ENCODE assay signal across 1 cellular context in genomic region chr17:36148559-36149295, GRCh38.
TF ChIP-seq lines count a peak whose summit lies in the region.

No MANE protein-coding gene starts in this region.

TF ChIP-seq in HepG2, 621 proteins besides CTCF, POLR2A, EP300 and RAD21:
- TF ChIP-seq, protein P1, sequence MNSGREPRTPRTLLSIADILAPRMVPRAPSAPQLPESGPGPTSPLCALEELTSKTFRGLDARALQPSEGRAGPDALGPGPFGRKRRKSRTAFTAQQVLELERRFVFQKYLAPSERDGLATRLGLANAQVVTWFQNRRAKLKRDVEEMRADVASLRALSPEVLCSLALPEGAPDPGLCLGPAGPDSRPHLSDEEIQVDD (CRISPR knock-in tag; IDR thresholded peaks at IDR 0.05; ENCODE audit: borderline replicate concordance), result no peak
- TF ChIP-seq HNF1B (CRISPR knock-in tag; IDR thresholded peaks at IDR 0.05), result 0 out of 2 replicates have a peak, but pooled peaks have one; percentile 23
- TF ChIP-seq DNMT3B (CRISPR knock-in tag; conservative IDR thresholded peaks at IDR 0.05), result no peak
- TF ChIP-seq RAD51 (IDR thresholded peaks at IDR 0.05; ENCODE audit: borderline replicate concordance), result no peak
- TF ChIP-seq ZNF710 (CRISPR knock-in tag; IDR thresholded peaks at IDR 0.05; ENCODE audit: borderline replicate concordance), result no peak
- peak; percentile 30; the same call in 1 of the 2 replicates for TF ChIP-seq RXRB (CRISPR knock-in tag; IDR thresholded peaks at IDR 0.05; ENCODE audit: borderline replicate concordance)
- TF ChIP-seq CEBPB (IDR thresholded peaks at IDR 0.05; ENCODE audit: borderline replicate concordance, low read depth, low read length), result peak; percentile 34
- TF ChIP-seq ZNF619 (CRISPR knock-in tag; IDR thresholded peaks at IDR 0.05), result no peak
- TF ChIP-seq NR2F6 (IDR thresholded peaks at IDR 0.05), result no peak
- TF ChIP-seq NR2F6 (CRISPR knock-in tag; IDR thresholded peaks at IDR 0.05), result peak; percentile 14; the same call in 1 of the 2 replicates
- no peak for TF ChIP-seq ZNF30 (CRISPR knock-in tag; IDR thresholded peaks at IDR 0.05)
- no peak for TF ChIP-seq ZBTB40 (IDR thresholded peaks at IDR 0.05)
- TF ChIP-seq ZBTB40 (CRISPR knock-in tag; IDR thresholded peaks at IDR 0.05), result 0 out of 2 replicates have a peak, but pooled peaks have one; percentile 55
- 0 out of 2 replicates have a peak, but pooled peaks have one; percentile 18 for TF ChIP-seq ZNF501 (CRISPR knock-in tag; IDR thresholded peaks at IDR 0.05)
- no peak for TF ChIP-seq HNRNPLL (IDR thresholded peaks at IDR 0.05; ENCODE audit: low read depth, low read length, poor library complexity, severe bottlenecking)
- TF ChIP-seq XRCC5 (optimal IDR thresholded peaks at IDR 0.05; ENCODE audit: low read length), result peak; percentile 55
- TF ChIP-seq, protein P2, sequence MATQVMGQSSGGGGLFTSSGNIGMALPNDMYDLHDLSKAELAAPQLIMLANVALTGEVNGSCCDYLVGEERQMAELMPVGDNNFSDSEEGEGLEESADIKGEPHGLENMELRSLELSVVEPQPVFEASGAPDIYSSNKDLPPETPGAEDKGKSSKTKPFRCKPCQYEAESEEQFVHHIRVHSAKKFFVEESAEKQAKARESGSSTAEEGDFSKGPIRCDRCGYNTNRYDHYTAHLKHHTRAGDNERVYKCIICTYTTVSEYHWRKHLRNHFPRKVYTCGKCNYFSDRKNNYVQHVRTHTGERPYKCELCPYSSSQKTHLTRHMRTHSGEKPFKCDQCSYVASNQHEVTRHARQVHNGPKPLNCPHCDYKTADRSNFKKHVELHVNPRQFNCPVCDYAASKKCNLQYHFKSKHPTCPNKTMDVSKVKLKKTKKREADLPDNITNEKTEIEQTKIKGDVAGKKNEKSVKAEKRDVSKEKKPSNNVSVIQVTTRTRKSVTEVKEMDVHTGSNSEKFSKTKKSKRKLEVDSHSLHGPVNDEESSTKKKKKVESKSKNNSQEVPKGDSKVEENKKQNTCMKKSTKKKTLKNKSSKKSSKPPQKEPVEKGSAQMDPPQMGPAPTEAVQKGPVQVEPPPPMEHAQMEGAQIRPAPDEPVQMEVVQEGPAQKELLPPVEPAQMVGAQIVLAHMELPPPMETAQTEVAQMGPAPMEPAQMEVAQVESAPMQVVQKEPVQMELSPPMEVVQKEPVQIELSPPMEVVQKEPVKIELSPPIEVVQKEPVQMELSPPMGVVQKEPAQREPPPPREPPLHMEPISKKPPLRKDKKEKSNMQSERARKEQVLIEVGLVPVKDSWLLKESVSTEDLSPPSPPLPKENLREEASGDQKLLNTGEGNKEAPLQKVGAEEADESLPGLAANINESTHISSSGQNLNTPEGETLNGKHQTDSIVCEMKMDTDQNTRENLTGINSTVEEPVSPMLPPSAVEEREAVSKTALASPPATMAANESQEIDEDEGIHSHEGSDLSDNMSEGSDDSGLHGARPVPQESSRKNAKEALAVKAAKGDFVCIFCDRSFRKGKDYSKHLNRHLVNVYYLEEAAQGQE (IDR thresholded peaks at IDR 0.05; ENCODE audit: borderline replicate concordance in 1 of 2, low read depth in 1 of 2, low read length in 2 of 2), result no peak
- TF ChIP-seq KAT7 (CRISPR knock-in tag; IDR thresholded peaks at IDR 0.05; ENCODE audit: borderline replicate concordance), result no peak
- peak; percentile 95 for TF ChIP-seq STAG1 (CRISPR knock-in tag; IDR thresholded peaks at IDR 0.05)
- peak; percentile 55; the same call in 1 of the 2 replicates for TF ChIP-seq KDM2A (CRISPR knock-in tag; IDR thresholded peaks at IDR 0.05; ENCODE audit: borderline replicate concordance, low read depth)
- no peak for TF ChIP-seq JUNB (CRISPR knock-in tag; IDR thresholded peaks at IDR 0.05; ENCODE audit: borderline replicate concordance)
- TF ChIP-seq ZNF614 (CRISPR knock-in tag; IDR thresholded peaks at IDR 0.05; ENCODE audit: borderline replicate concordance), result 0 out of 2 replicates have a peak, but pooled peaks have one; percentile 23
- TF ChIP-seq ERF (CRISPR knock-in tag; IDR thresholded peaks at IDR 0.05), result 0 out of 2 replicates have a peak, but pooled peaks have one; percentile 49
- TF ChIP-seq, protein P3, sequence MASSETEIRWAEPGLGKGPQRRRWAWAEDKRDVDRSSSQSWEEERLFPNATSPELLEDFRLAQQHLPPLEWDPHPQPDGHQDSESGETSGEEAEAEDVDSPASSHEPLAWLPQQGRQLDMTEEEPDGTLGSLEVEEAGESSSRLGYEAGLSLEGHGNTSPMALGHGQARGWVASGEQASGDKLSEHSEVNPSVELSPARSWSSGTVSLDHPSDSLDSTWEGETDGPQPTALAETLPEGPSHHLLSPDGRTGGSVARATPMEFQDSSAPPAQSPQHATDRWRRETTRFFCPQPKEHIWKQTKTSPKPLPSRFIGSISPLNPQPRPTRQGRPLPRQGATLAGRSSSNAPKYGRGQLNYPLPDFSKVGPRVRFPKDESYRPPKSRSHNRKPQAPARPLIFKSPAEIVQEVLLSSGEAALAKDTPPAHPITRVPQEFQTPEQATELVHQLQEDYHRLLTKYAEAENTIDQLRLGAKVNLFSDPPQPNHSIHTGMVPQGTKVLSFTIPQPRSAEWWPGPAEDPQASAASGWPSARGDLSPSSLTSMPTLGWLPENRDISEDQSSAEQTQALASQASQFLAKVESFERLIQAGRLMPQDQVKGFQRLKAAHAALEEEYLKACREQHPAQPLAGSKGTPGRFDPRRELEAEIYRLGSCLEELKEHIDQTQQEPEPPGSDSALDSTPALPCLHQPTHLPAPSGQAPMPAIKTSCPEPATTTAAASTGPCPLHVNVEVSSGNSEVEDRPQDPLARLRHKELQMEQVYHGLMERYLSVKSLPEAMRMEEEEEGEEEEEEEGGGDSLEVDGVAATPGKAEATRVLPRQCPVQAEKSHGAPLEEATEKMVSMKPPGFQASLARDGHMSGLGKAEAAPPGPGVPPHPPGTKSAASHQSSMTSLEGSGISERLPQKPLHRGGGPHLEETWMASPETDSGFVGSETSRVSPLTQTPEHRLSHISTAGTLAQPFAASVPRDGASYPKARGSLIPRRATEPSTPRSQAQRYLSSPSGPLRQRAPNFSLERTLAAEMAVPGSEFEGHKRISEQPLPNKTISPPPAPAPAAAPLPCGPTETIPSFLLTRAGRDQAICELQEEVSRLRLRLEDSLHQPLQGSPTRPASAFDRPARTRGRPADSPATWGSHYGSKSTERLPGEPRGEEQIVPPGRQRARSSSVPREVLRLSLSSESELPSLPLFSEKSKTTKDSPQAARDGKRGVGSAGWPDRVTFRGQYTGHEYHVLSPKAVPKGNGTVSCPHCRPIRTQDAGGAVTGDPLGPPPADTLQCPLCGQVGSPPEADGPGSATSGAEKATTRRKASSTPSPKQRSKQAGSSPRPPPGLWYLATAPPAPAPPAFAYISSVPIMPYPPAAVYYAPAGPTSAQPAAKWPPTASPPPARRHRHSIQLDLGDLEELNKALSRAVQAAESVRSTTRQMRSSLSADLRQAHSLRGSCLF (CRISPR knock-in tag; IDR thresholded peaks at IDR 0.05; ENCODE audit: borderline replicate concordance), result no peak
- TF ChIP-seq ZNF33A (CRISPR knock-in tag; IDR thresholded peaks at IDR 0.05; ENCODE audit: borderline replicate concordance), result no peak
- 0 out of 2 replicates have a peak, but pooled peaks have one; percentile 25 for TF ChIP-seq THAP11 (CRISPR knock-in tag; IDR thresholded peaks at IDR 0.05)
- TF ChIP-seq SMC3 (IDR thresholded peaks at IDR 0.05; ENCODE audit: low read length), result peak; percentile 98
- TF ChIP-seq TOE1 (CRISPR knock-in tag; IDR thresholded peaks at IDR 0.05), result no peak
- TF ChIP-seq ZFP90 (CRISPR knock-in tag; IDR thresholded peaks at IDR 0.05; ENCODE audit: borderline replicate concordance), result no peak
- TF ChIP-seq SALL1 (CRISPR knock-in tag; IDR thresholded peaks at IDR 0.05), result peak; percentile 17; the same call in 1 of the 2 replicates
